Comparison of ENCODE assay signal across 10 cellular contexts in genomic region chr11:62879554-62879953, GRCh38. TPM values are rescaled to one million over a fixed set of nuclear protein-coding genes. Genes with fewer than 3 reads are reported as not detected.
DNase-seq lines count a peak whose midpoint lies in the region; ATAC-seq and TF ChIP-seq lines count a peak whose summit lies in the region.
"Had no signal": no experiment of that assay in that cellular context is flagged by ENCODE, and none has a peak within 500 bp of the region (broad histone marks: within the 10 kb centered on the region; RNA-seq: fewer than 3 reads in every experiment).

No MANE protein-coding gene starts in this region.

- H3K4me3 Mint-ChIP-seq in CD4-positive, alpha-beta T cell: peak overlapping the region; percentile 93
- H3K4me3 Mint-ChIP-seq in osteocyte (ENCODE audit: unreplicated experiment): peak overlapping the region; percentile 100

- H3K27me3 Mint-ChIP-seq in CD4-positive, alpha-beta T cell: no peaks in the 10 kb centered on the region
- no peaks in the 10 kb centered on the region for H3K27me3 Mint-ChIP-seq in osteocyte (ENCODE audit: unreplicated experiment)

- no peak for TF ChIP-seq CTCF in CD4-positive, alpha-beta T cell (IDR thresholded peaks at IDR 0.05)
- TF ChIP-seq CTCF in RWPE1 (conservative IDR thresholded peaks at IDR 0.05; ENCODE audit: low read depth) (no peak), osteocyte (IDR thresholded peaks at IDR 0.05) (no peak)

- H3K27me3 ChIP-seq in CD4-positive, alpha-beta T cell (ENCODE audit: control insufficient read depth, insufficient read depth, low read length): no peaks in the 10 kb centered on the region

- no peaks in the 10 kb centered on the region for H3K9me3 Mint-ChIP-seq in CD4-positive, alpha-beta T cell
- no peaks in the 10 kb centered on the region for H3K9me3 Mint-ChIP-seq in osteocyte (ENCODE audit: unreplicated experiment)

- H3K27ac ChIP-seq in CD4-positive, alpha-beta T cell (ENCODE audit: low read depth, low read length): no peak overlapping the region
- peak overlapping the region; percentile 99 for H3K27ac ChIP-seq in RWPE1

- no peak for ATAC-seq in CD4-positive, alpha-beta T cell (ENCODE audit: poor library complexity)
- ATAC-seq in GM18870 (IDR thresholded peaks at IDR 0.05; ENCODE audit: unreplicated experiment) (no peak), HG03025 (IDR thresholded peaks at IDR 0.05; ENCODE audit: low FRiP score, unreplicated experiment) (no peak), GM19467 (IDR thresholded peaks at IDR 0.05; ENCODE audit: unreplicated experiment) (no peak)

- H3K4me1 Mint-ChIP-seq in CD4-positive, alpha-beta T cell (ENCODE audit: low read depth): peaks cover 45% of the 10 kb centered on the region
- H3K4me1 Mint-ChIP-seq in osteocyte (ENCODE audit: unreplicated experiment): peaks cover 36% of the 10 kb centered on the region

- H3K9me3 ChIP-seq in CD4-positive, alpha-beta T cell (ENCODE audit: control insufficient read depth, low read length): no peaks in the 10 kb centered on the region
- H3K9me3 ChIP-seq: mucosa of descending colon had no signal

- in situ Hi-C loops in G401 (cut with HindIII; ENCODE audit: low sequenced_read_pairs): no loop called here

- peaks cover 47% of the 10 kb centered on the region for H3K36me3 Mint-ChIP-seq in CD4-positive, alpha-beta T cell (ENCODE audit: low read depth)
- H3K36me3 Mint-ChIP-seq in osteocyte (ENCODE audit: unreplicated experiment): peaks cover 28% of the 10 kb centered on the region

- POLR2A ChIA-PET in CD4-positive, alpha-beta T cell (lab: Charles Lee): interaction anchor here (1.2 to 3.9 kb wide), 3 partner anchors 24 to 281 kb away, joined by 3 to 78 read pairs (median 44); partner anchors contain the start of gene TMEM179B
- POLR2A ChIA-PET in RWPE1 (lab: Yijun Ruan, JAX; ENCODE audit: low non-redundant PET): interaction anchor here (1.3 kb wide), 1 partner anchor 22 kb away, joined by 12 read pairs; no protein-coding TSS in a partner anchor

- CTCF ChIA-PET in CD4-positive, alpha-beta T cell (lab: Charles Lee): interaction anchor here (0.6 to 3.6 kb wide), 2 partner anchors 93 to 560 kb away, joined by 3 to 35 read pairs; partner anchors contain the start of gene TMEM179B
- CTCF ChIA-PET in RWPE1 (lab: Yijun Ruan, JAX): interaction anchor here (0.6 kb wide), 1 partner anchor 82 kb away, joined by 3 read pairs; no protein-coding TSS in a partner anchor

- TF ChIP-seq POLR2A in erythroblast (IDR thresholded peaks at IDR 0.05; ENCODE audit: low read length): peak; percentile 37

- no peak for DNase-seq in CD4-positive, alpha-beta T cell
- no peak for DNase-seq in RWPE1 (ENCODE audit: low spot score)
- DNase-seq in erythroblast (lab: John Stamatoyannopoulos, UW): no peak
- DNase-seq in osteocyte (ENCODE audit: extremely low spot score, unreplicated experiment): no peak
- DNase-seq in G401 (ENCODE audit: low spot score): no peak
- DNase-seq: SHP77 treated with DMSO at 0.1 percent for 48 hours had no signal

- intact Hi-C loops in CD4-positive, alpha-beta T cell (cut with DNase I, micrococcal nuclease): no loop called here

- peak overlapping the region; percentile 100 for H3K27ac Mint-ChIP-seq in CD4-positive, alpha-beta T cell
- H3K27ac Mint-ChIP-seq in osteocyte (ENCODE audit: unreplicated experiment): peak overlapping the region; percentile 100

RNA-seq across cellular contexts. Expression of gene SLC3A2, which starts 1.1 kb away (rescaled TPM):
- total RNA-seq in CD4-positive, alpha-beta T cell: 100 to 1,000 TPM; 231 to 234 TPM
- total RNA-seq in osteocyte: 326 and 362 TPM in 2 replicates
- 225 and 239 TPM in 2 replicates for total RNA-seq in G401 (2014; rRNA removed; shearing (Covaris generic))

RNA-seq across cellular contexts. Expression of gene WDR74, which starts 40.2 kb away (rescaled TPM):
- 100 to 1,000 TPM; 289 to 297 TPM for total RNA-seq in CD4-positive, alpha-beta T cell
- total RNA-seq in osteocyte: 40.5 and 42.1 TPM in 2 replicates
- total RNA-seq in G401 (2014; rRNA removed; shearing (Covaris generic)): 103 and 110 TPM in 2 replicates

RNA-seq across cellular contexts. Expression of gene CHRM1, which starts 41.6 kb away (rescaled TPM):
- total RNA-seq in CD4-positive, alpha-beta T cell: not detected
- 0.27 and 0.31 TPM in 2 replicates for total RNA-seq in osteocyte
- not detected in 2 replicates for total RNA-seq in G401 (2014; rRNA removed; shearing (Covaris generic))

RNA-seq across cellular contexts. Expression of gene TEX54, which starts 46.9 kb away (rescaled TPM):
- total RNA-seq in CD4-positive, alpha-beta T cell: under 1 TPM in 1 of 2 experiments, not detected in 1; 0.59 TPM
- not detected in 2 replicates for total RNA-seq in osteocyte
- not detected in 2 replicates for total RNA-seq in G401 (2014; rRNA removed; shearing (Covaris generic))
- total RNA-seq: mucosa of descending colon had no signal

RNA-seq across cellular contexts. Expression of gene STX5, which starts 47.7 kb away (rescaled TPM):
- total RNA-seq in CD4-positive, alpha-beta T cell: 100 to 1,000 TPM in 1 of 2 experiments, 10 to 100 TPM in 1; 93.1 to 104 TPM
- total RNA-seq in osteocyte: 65.3 and 71.0 TPM in 2 replicates
- total RNA-seq in G401 (2014; rRNA removed; shearing (Covaris generic)): 40.9 and 49.0 TPM in 2 replicates
